ENCODE assay signal across 1 cellular context in genomic region chr9:34686732-34687131, GRCh38.
TF ChIP-seq lines count a peak whose summit lies in the region.

No MANE protein-coding gene starts in this region.

TF ChIP-seq in GM23338, 12 proteins besides CTCF, POLR2A, EP300 and RAD21 (continued from another document):
- TF ChIP-seq, protein P1, sequence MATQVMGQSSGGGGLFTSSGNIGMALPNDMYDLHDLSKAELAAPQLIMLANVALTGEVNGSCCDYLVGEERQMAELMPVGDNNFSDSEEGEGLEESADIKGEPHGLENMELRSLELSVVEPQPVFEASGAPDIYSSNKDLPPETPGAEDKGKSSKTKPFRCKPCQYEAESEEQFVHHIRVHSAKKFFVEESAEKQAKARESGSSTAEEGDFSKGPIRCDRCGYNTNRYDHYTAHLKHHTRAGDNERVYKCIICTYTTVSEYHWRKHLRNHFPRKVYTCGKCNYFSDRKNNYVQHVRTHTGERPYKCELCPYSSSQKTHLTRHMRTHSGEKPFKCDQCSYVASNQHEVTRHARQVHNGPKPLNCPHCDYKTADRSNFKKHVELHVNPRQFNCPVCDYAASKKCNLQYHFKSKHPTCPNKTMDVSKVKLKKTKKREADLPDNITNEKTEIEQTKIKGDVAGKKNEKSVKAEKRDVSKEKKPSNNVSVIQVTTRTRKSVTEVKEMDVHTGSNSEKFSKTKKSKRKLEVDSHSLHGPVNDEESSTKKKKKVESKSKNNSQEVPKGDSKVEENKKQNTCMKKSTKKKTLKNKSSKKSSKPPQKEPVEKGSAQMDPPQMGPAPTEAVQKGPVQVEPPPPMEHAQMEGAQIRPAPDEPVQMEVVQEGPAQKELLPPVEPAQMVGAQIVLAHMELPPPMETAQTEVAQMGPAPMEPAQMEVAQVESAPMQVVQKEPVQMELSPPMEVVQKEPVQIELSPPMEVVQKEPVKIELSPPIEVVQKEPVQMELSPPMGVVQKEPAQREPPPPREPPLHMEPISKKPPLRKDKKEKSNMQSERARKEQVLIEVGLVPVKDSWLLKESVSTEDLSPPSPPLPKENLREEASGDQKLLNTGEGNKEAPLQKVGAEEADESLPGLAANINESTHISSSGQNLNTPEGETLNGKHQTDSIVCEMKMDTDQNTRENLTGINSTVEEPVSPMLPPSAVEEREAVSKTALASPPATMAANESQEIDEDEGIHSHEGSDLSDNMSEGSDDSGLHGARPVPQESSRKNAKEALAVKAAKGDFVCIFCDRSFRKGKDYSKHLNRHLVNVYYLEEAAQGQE (IDR thresholded peaks at IDR 0.05; ENCODE audit: unreplicated experiment): no peak
- TF ChIP-seq EZH2phosphoT487 (IDR thresholded peaks at IDR 0.05; ENCODE audit: unreplicated experiment) (no peak), NANOG (IDR thresholded peaks at IDR 0.05; ENCODE audit: borderline replicate concordance) (no peak), ZNF114 (CRISPR knock-in tag; IDR thresholded peaks at IDR 0.05) (no peak)
- TF ChIP-seq, protein P2, sequence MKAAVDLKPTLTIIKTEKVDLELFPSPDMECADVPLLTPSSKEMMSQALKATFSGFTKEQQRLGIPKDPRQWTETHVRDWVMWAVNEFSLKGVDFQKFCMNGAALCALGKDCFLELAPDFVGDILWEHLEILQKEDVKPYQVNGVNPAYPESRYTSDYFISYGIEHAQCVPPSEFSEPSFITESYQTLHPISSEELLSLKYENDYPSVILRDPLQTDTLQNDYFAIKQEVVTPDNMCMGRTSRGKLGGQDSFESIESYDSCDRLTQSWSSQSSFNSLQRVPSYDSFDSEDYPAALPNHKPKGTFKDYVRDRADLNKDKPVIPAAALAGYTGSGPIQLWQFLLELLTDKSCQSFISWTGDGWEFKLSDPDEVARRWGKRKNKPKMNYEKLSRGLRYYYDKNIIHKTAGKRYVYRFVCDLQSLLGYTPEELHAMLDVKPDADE (IDR thresholded peaks at IDR 0.05): no peak
